In genomic region chr21:42476493-42477342, GRCh38 we compare ENCODE assay signal across 22 cellular contexts. TPM values are rescaled to one million over a fixed set of nuclear protein-coding genes. Genes with fewer than 3 reads are reported as not detected.
DNase-seq lines count a peak whose midpoint lies in the region; FAIRE-seq and TF ChIP-seq lines count a peak whose summit lies in the region.
"Had no signal": no experiment of that assay in that cellular context is flagged by ENCODE, and none has a peak within 500 bp of the region (broad histone marks: within the 10 kb centered on the region; RNA-seq: fewer than 3 reads in every experiment).

No MANE protein-coding gene starts in this region.

- H3K27ac ChIP-seq in H1 (ENCODE audit: low read depth, low read length) (no peak overlapping the region), neuronal stem cell (replicated peaks; ENCODE audit: low read length) (no peak overlapping the region)
- H3K27ac ChIP-seq: 22Rv1, Peyer's patch had no signal

- H3K23me2 ChIP-seq in H1 (ENCODE audit: low read depth, low read length): no peaks in the 10 kb centered on the region; the same call in 1 of the 2 replicates

- no peak overlapping the region for H3K23ac ChIP-seq in H1 (ENCODE audit: insufficient read length)
- no peak overlapping the region for H3K23ac ChIP-seq in neuronal stem cell (ENCODE audit: low read depth, low read length, poor library complexity)

- no peak for TF ChIP-seq CTCF in H1 (IDR thresholded peaks at IDR 0.05; ENCODE audit: control extremely low read depth in 1 of 3, insufficient read depth in 1 of 3, low read depth in 1 of 3, low read length in 3 of 3)

- CTCF ChIA-PET in H1 (lab: Charles Lee; ENCODE audit: partially characterized antibody): interaction anchor here (1.1 to 2.8 kb wide), 4 partner anchors 26 to 218 kb away, joined by 3 to 7 read pairs (median 4); no protein-coding TSS in a partner anchor

- no peaks in the 10 kb centered on the region for H3K79me2 ChIP-seq in H1 (ENCODE audit: control insufficient read depth in 1 of 2, insufficient read depth in 2 of 2, low read length in 2 of 2)

- peak; percentile 44 for DNase-seq in activated CD8-positive, alpha-beta memory T cell treated with anti-CD3 and anti-CD28 coated beads for 24 hours
- DNase-seq in activated CD8-positive, alpha-beta memory T cell treated with anti-CD3 and anti-CD28 coated beads, Interleukin-2, amount 50 U/mL, for 48 hours: no peak
- DNase-seq in GM12891 (ENCODE audit: insufficient read length, low spot score): no peak
- DNase-seq in H1 (ENCODE audit: low read depth in 1 of 2, low spot score in 2 of 2): no peak
- no peak for DNase-seq in neuronal stem cell (ENCODE audit: low spot score)
- no peak for DNase-seq in NCI-H187 treated with DMSO at 0.1 percent for 48 hours (lab: John Stamatoyannopoulos, UW)
- DNase-seq in amygdala (lab: John Stamatoyannopoulos, UW): no peak
- no peak for DNase-seq in SKM-1 (lab: John Stamatoyannopoulos, UW; ENCODE audit: unreplicated experiment)
- DNase-seq: DMS 273 treated with DMSO at 0.1 percent for 48 hours; DND-41; GOT3; NCI-H1105 treated with DMSO at 0.1 percent for 48 hours; NCI-H1694; NCI-H510A; NCI-H748 treated with DMSO at 0.1 percent for 48 hours; NK-92 treated with Interleukin-12 subunit alpha and Interleukin-12 subunit beta, amount 100 ng/mL, for 24 hours had no signal

- H3K36me3 ChIP-seq in H1 (ENCODE audit: control insufficient read depth in 2 of 4, insufficient read depth in 4 of 4, low read length in 3 of 4): no peaks in the 10 kb centered on the region
- no peaks in the 10 kb centered on the region for H3K36me3 ChIP-seq in neuronal stem cell (replicated peaks in 1 of 2; ENCODE audit: control insufficient read depth in 2 of 2, insufficient read depth in 2 of 2, low read length in 2 of 2)
- H3K36me3 ChIP-seq: Peyer's patch had no signal

- H3K9ac ChIP-seq in H1 (replicated peaks in 1 of 4; ENCODE audit: extremely low read depth in 1 of 4, low read depth in 3 of 4, low read length in 3 of 4) (no peak overlapping the region), neuronal stem cell (ENCODE audit: low read depth, low read length, poor library complexity) (no peak overlapping the region)

- no peak overlapping the region for H2BK120ac ChIP-seq in H1 (replicated peaks; ENCODE audit: low read depth, low read length)
- H2BK120ac ChIP-seq in neuronal stem cell (ENCODE audit: low read depth, low read length): no peak overlapping the region

- H4K20me1 ChIP-seq in H1 (replicated peaks in 1 of 2; ENCODE audit: control insufficient read depth in 1 of 2, insufficient read depth in 2 of 2, low read length in 2 of 2): no peaks in the 10 kb centered on the region

- H3K18ac ChIP-seq in H1 (ENCODE audit: extremely low read depth, low read length) (no peak overlapping the region), neuronal stem cell (ENCODE audit: low read length) (peak overlapping the region; percentile 15)

- TF ChIP-seq EP300 in H1 (IDR thresholded peaks at IDR 0.05; ENCODE audit: borderline replicate concordance in 1 of 2, low read depth in 2 of 2, low read length in 2 of 2): no peak

- POLR2A ChIA-PET in H1 (lab: Charles Lee; ENCODE audit: partially characterized antibody): interaction anchor here (1.4 kb wide), 1 partner anchor 9 kb away, joined by 4 read pairs; no protein-coding TSS in a partner anchor

- no peaks in the 10 kb centered on the region for H3K27me3 ChIP-seq in H1 (replicated peaks in 1 of 4; ENCODE audit: control insufficient read depth in 3 of 4, extremely low read depth in 1 of 4, insufficient read depth in 3 of 4, low read length in 3 of 4)
- H3K27me3 ChIP-seq in neuronal stem cell (ENCODE audit: control insufficient read depth in 3 of 3, insufficient read depth in 3 of 3, low read depth in 1 of 3, low read length in 3 of 3): peaks cover 0 to 1% (median 0%) of the 10 kb centered on the region in 3 experiments
- H3K27me3 ChIP-seq: Peyer's patch had no signal

- TF ChIP-seq RAD21 in H1 (IDR thresholded peaks at IDR 0.05 in 1 of 2, conservative IDR thresholded peaks at IDR 0.05 in 1 of 2; ENCODE audit: low read depth in 2 of 2, low read length in 2 of 2): no peak

- H3K4me3 ChIP-seq in H1 (ENCODE audit: extremely low read depth in 1 of 4, insufficient read depth in 2 of 4, low read depth in 3 of 4, low read length in 4 of 4) (no peak overlapping the region), neuronal stem cell (ENCODE audit: low read length in 2 of 2) (no peak overlapping the region)
- H3K4me3 ChIP-seq: K562, Peyer's patch had no signal

- H3K4me1 ChIP-seq in H1 (replicated peaks in 1 of 4; ENCODE audit: control insufficient read depth in 3 of 4, insufficient read depth in 4 of 4, low read length in 3 of 4): peaks cover 3 to 9% (median 5%) of the 10 kb centered on the region in 4 experiments; a peak in 5 of 7 replicates
- H3K4me1 ChIP-seq in neuronal stem cell (ENCODE audit: control insufficient read depth in 2 of 2, insufficient read depth in 1 of 2, low read depth in 1 of 2, low read length in 2 of 2): no peaks in the 10 kb centered on the region

- no peak overlapping the region for H2BK20ac ChIP-seq in H1 (ENCODE audit: low read length)

- no peak overlapping the region for H3K4me2 ChIP-seq in H1 (ENCODE audit: insufficient read depth in 1 of 2, low read depth in 2 of 2, low read length in 2 of 2)
- H3K4me2 ChIP-seq in neuronal stem cell (ENCODE audit: insufficient read depth, low read length, poor library complexity, severe bottlenecking): no peak overlapping the region

- H2BK5ac ChIP-seq in H1 (ENCODE audit: low read depth, low read length) (no peak overlapping the region), neuronal stem cell (ENCODE audit: low read length) (peak overlapping the region; percentile 42)

- TF ChIP-seq POLR2A in GM12891 (IDR thresholded peaks at IDR 0.05; ENCODE audit: low read depth, low read length) (no peak), H1 (IDR thresholded peaks at IDR 0.05; ENCODE audit: control extremely low read depth in 1 of 2, low read depth in 2 of 2, low read length in 2 of 2) (no peak)

- H3K4ac ChIP-seq in H1 (replicated peaks; ENCODE audit: insufficient read length, low read depth, low read length) (no peak overlapping the region), neuronal stem cell (ENCODE audit: low read length) (no peak overlapping the region)

- 86% methylated on average over 15 of the region's 22 CpGs; no CpG with 5 or more reads in 1 of the 2 experiments for WGBS in H1 (ENCODE audit: extremely low coverage in 1 of 2, insufficient coverage in 1 of 2, insufficient read length in 1 of 2, insufficient replicate concordance in 2 of 2, low coverage in 1 of 2, low lambda C conversion rate in 2 of 2, missing lambda C conversion rate in 1 of 2), 2 experiments
- WGBS in neuronal stem cell (ENCODE audit: extremely low coverage in 2 of 2, insufficient read length in 2 of 2, insufficient replicate concordance in 1 of 2), 2 donors: no CpG with 5 or more reads among the region's 22 CpGs

- no peak overlapping the region for H3K14ac ChIP-seq in H1 (ENCODE audit: insufficient read length)
- peak overlapping the region; percentile 76 for H3K14ac ChIP-seq in neuronal stem cell (ENCODE audit: low read length)

- H3K79me1 ChIP-seq in H1 (ENCODE audit: low read depth, low read length) (no peaks in the 10 kb centered on the region), neuronal stem cell (ENCODE audit: low read depth, low read length) (no peaks in the 10 kb centered on the region)

- FAIRE-seq in GM12891 (lab: Jason Lieb, UNC): peak; percentile 47
- FAIRE-seq in H1 (lab: Jason Lieb, UNC): no peak
- FAIRE-seq: GM19239, K562 had no signal

- H4K91ac ChIP-seq in H1 (replicated peaks; ENCODE audit: insufficient read length, low read length): no peak overlapping the region
- peak overlapping the region; percentile 35 for H4K91ac ChIP-seq in neuronal stem cell (ENCODE audit: low read depth, low read length, poor library complexity)

- H3K9me3 ChIP-seq in H1 (ENCODE audit: insufficient read depth in 2 of 2, low read depth in 1 of 2, low read length in 1 of 2): no peaks in the 10 kb centered on the region
- peaks cover 0 to 2% of the 10 kb centered on the region in 2 donors for H3K9me3 ChIP-seq in neuronal stem cell (replicated peaks in 1 of 2; ENCODE audit: control insufficient read depth in 2 of 2, insufficient read depth in 1 of 2, low read depth in 1 of 2, low read length in 2 of 2)
- H3K9me3 ChIP-seq: Peyer's patch had no signal

- H4K8ac ChIP-seq in H1 (ENCODE audit: extremely low read depth, insufficient read depth, low read length): no peak overlapping the region
- no peak overlapping the region for H4K8ac ChIP-seq in neuronal stem cell (ENCODE audit: low read depth, low read length)

- no peak overlapping the region for H2AK5ac ChIP-seq in H1 (ENCODE audit: low read depth, low read length)
- no peak overlapping the region for H2AK5ac ChIP-seq in neuronal stem cell (ENCODE audit: low read depth, low read length)

- no peak overlapping the region for H2BK15ac ChIP-seq in H1 (ENCODE audit: low read length)
- no peak overlapping the region for H2BK15ac ChIP-seq in neuronal stem cell (ENCODE audit: low read length)

- no peak overlapping the region for H3K56ac ChIP-seq in H1 (replicated peaks; ENCODE audit: insufficient read length, low read depth, low read length)

- H2AFZ ChIP-seq in H1 (ENCODE audit: low read length): no peak overlapping the region
- no peak overlapping the region for H2AFZ ChIP-seq in neuronal stem cell (ENCODE audit: low read length)

- 0 out of 2 replicates have a peak overlapping the region, but pooled peaks have one; percentile 27 for H2BK12ac ChIP-seq in H1 (ENCODE audit: low read depth, low read length)
- no peak overlapping the region for H2BK12ac ChIP-seq in neuronal stem cell (ENCODE audit: low read length)

- H4K5ac ChIP-seq in H1 (ENCODE audit: insufficient read length, low read depth, low read length): no peak overlapping the region

RNA-seq across cellular contexts. Expression of gene RSPH1, which starts 19.3 kb away (rescaled TPM):
- 2.6 TPM for polyA plus RNA-seq in GM12891 (2012; ENCODE audit: low read depth, missing spikeins)
- total RNA-seq in H1 (2021; fragmentation: NEBNext Ultra II Directional; extraction: Animal tissue kit (Norgen Biotek cat#: 25700)): 0.36 TPM in 1 of 2 replicates, not detected in the other
- polyA plus RNA-seq in H1 (2011; rRNA removed): 0.08 and 0.24 TPM in 2 replicates
- 0.39 TPM for polyA plus RNA-seq in H1 (2011; cell fraction: cytosol; rRNA removed)
- polyA plus RNA-seq in H1 (2011; cell fraction: nucleus; rRNA removed): 0.23 TPM
- polyA plus RNA-seq in H1 (2012, experiment 1 of 2): 0.37 to 0.63 TPM (median 0.46 TPM) in 4 replicates
- polyA plus RNA-seq in H1 (2012, experiment 2 of 2): 0.33 TPM
- 0.34 TPM for polyA plus RNA-seq in H1 (2013, experiment 1 of 2)
- 0.42 TPM for polyA plus RNA-seq in H1 (2013, experiment 2 of 2)
- 0.17 TPM in 1 of 2 replicates, not detected in the other for polyA minus RNA-seq in H1 (2011; rRNA and poly(A)+ RNA removed)
- not detected for polyA minus RNA-seq in H1 (2011; cell fraction: cytosol; rRNA and poly(A)+ RNA removed)
- polyA minus RNA-seq in H1 (2011; cell fraction: nucleus; rRNA and poly(A)+ RNA removed): 0.30 TPM
- 0.82 TPM for polyA plus RNA-seq in neuronal stem cell (2013, experiment 1 of 2)
- polyA plus RNA-seq in neuronal stem cell (2013, experiment 2 of 2): 0.89 TPM
- total RNA-seq: K562 had no signal
- polyA plus RNA-seq: AG04450, CD14-positive monocyte had no signal

RNA-seq across cellular contexts. Expression of gene SLC37A1, which starts 36.9 kb away (rescaled TPM):
- 14.0 TPM for polyA plus RNA-seq in GM12891 (2012; ENCODE audit: low read depth, missing spikeins)
- total RNA-seq in H1 (2021; fragmentation: NEBNext Ultra II Directional; extraction: Animal tissue kit (Norgen Biotek cat#: 25700)): 23.7 and 30.9 TPM in 2 replicates
- polyA plus RNA-seq in H1 (2011; rRNA removed): 15.6 and 21.8 TPM in 2 replicates
- 17.7 TPM for polyA plus RNA-seq in H1 (2011; cell fraction: cytosol; rRNA removed)
- 45.7 TPM for polyA plus RNA-seq in H1 (2011; cell fraction: nucleus; rRNA removed)
- polyA plus RNA-seq in H1 (2012, experiment 1 of 2): 18.7 to 35.5 TPM (median 31.5 TPM) in 4 replicates
- 20.3 TPM for polyA plus RNA-seq in H1 (2012, experiment 2 of 2)
- 29.6 TPM for polyA plus RNA-seq in H1 (2013, experiment 1 of 2)
- 31.0 TPM for polyA plus RNA-seq in H1 (2013, experiment 2 of 2)
- polyA minus RNA-seq in H1 (2011; rRNA and poly(A)+ RNA removed): 23.3 and 27.0 TPM in 2 replicates
- 21.7 TPM for polyA minus RNA-seq in H1 (2011; cell fraction: cytosol; rRNA and poly(A)+ RNA removed)
- 33.3 TPM for polyA minus RNA-seq in H1 (2011; cell fraction: nucleus; rRNA and poly(A)+ RNA removed)
- 9.1 TPM for polyA plus RNA-seq in neuronal stem cell (2013, experiment 1 of 2)
- polyA plus RNA-seq in neuronal stem cell (2013, experiment 2 of 2): 8.5 TPM
